15 cellular contexts compared by ENCODE assay signal in genomic region chr14:103026196-103026595, GRCh38. TPM values are rescaled to one million over a fixed set of nuclear protein-coding genes. Genes with fewer than 3 reads are reported as not detected.
A peak's percentile ranks its signal among the peaks of the same experiment; 100 is the strongest.
DNase-seq lines count a peak whose midpoint lies in the region; FAIRE-seq and TF ChIP-seq lines count a peak whose summit lies in the region.
"Not testable (repeated sequence)": the region's sequence is repeated elsewhere in the genome, so short reads cannot be mapped to it uniquely, and the experiment has no call there.
"Had no signal": no experiment of that assay in that cellular context is flagged by ENCODE, and none has a peak within 500 bp of the region (broad histone marks: within the 10 kb centered on the region; RNA-seq: fewer than 3 reads in every experiment).

No MANE protein-coding gene starts in this region.

- H2AFZ ChIP-seq in PC-9 = peak overlapping the region; percentile 13; the same call in 1 of the 2 replicates
- not testable (repeated sequence) for H2AFZ ChIP-seq in astrocyte (ENCODE audit: low read depth, low read length); mammary epithelial cell (ENCODE audit: low read depth, low read length)

- H3K27me3 Mint-ChIP-seq in astrocyte (ENCODE audit: low read depth, unreplicated experiment); type B pancreatic cell: not testable (repeated sequence)

- peaks cover 70% of the 10 kb centered on the region for H3F3A ChIP-seq in PC-9 (ENCODE audit: insufficient read depth, low read depth)

- H3K4me2 ChIP-seq in PC-9 (peak overlapping the region; percentile 66), astrocyte (ENCODE audit: low read length) (peak overlapping the region; percentile 38)
- not testable (repeated sequence) for H3K4me2 ChIP-seq in mammary epithelial cell (ENCODE audit: insufficient read depth, low read depth, low read length)

- H3K27ac ChIP-seq in PC-9 = peak overlapping the region; percentile 89
- H3K27ac ChIP-seq in astrocyte (ENCODE audit: low read depth, low read length); mammary epithelial cell (ENCODE audit: insufficient read depth, low read depth, low read length): not testable (repeated sequence)
- peak overlapping the region; percentile 35 to 64 (median 48) for H3K27ac ChIP-seq in esophagus squamous epithelium

- H3K9me3 ChIP-seq in PC-9 (ENCODE audit: insufficient read depth, low read depth); astrocyte (ENCODE audit: insufficient read depth, low read depth, low read length); mammary epithelial cell (replicated peaks; ENCODE audit: insufficient read depth, low read length); esophagus squamous epithelium: not testable (repeated sequence)

- peak overlapping the region; percentile 30; the same call in 1 of the 2 replicates for H3K4me3 ChIP-seq in PC-9
- H3K4me3 ChIP-seq in astrocyte (ENCODE audit: insufficient read depth, low read depth, low read length); mammary epithelial cell (replicated peaks in 1 of 3; ENCODE audit: insufficient read depth in 1 of 3, low read depth in 2 of 3, low read length in 3 of 3); epithelial cell of esophagus (ENCODE audit: low read length); esophagus squamous epithelium: not testable (repeated sequence)

- not testable (repeated sequence) for H3K27me3 ChIP-seq in PC-9 (ENCODE audit: insufficient read depth, low read depth); astrocyte (ENCODE audit: insufficient read depth, low read length); mammary epithelial cell (ENCODE audit: insufficient read depth, low read length); esophagus squamous epithelium

- 87% methylated on average over 6 of the region's 6 CpGs for WGBS in mammary epithelial cell (ENCODE audit: low coverage, missing lambda C conversion rate)
- whole genome bisulfite sequencing in esophagus squamous epithelium, 2 donors = 62 to 81% methylated on average over 6 of the region's 6 CpGs

- not testable (repeated sequence) for BruUV-seq in PC-9 (replicated peaks; lab: Mats Ljungman, UMichigan); mammary epithelial cell (replicated peaks; lab: Mats Ljungman, UMichigan)

- not testable (repeated sequence) for H3K9ac ChIP-seq in astrocyte (ENCODE audit: low read length); mammary epithelial cell (ENCODE audit: insufficient read depth, low read length)

- H3K79me2 ChIP-seq in PC-9 (ENCODE audit: low read depth) = peaks cover 93% of the 10 kb centered on the region
- peaks cover 92% of the 10 kb centered on the region for H3K79me2 ChIP-seq in astrocyte (ENCODE audit: insufficient read depth, low read length)
- peaks cover 94% of the 10 kb centered on the region for H3K79me2 ChIP-seq in mammary epithelial cell (ENCODE audit: insufficient read depth, low read length)

- CTCF ChIA-PET in PC-9 (lab: Charles Lee) = interaction anchor here (0.6 kb wide), 1 partner anchor 30 kb away, joined by 4 read pairs; no protein-coding TSS in a partner anchor
- CTCF ChIA-PET in mammary epithelial cell (lab: Charles Lee; ENCODE audit: low non-redundant PET) = not testable (repeated sequence)

- peaks cover 41% of the 10 kb centered on the region for H3K4me1 Mint-ChIP-seq in astrocyte (ENCODE audit: low read depth, unreplicated experiment)
- H3K4me1 Mint-ChIP-seq in type B pancreatic cell (ENCODE audit: unreplicated experiment) = peaks cover 31% of the 10 kb centered on the region

- not testable (repeated sequence) for H3K27ac Mint-ChIP-seq in astrocyte (ENCODE audit: unreplicated experiment)
- peak overlapping the region; percentile 78 for H3K27ac Mint-ChIP-seq in type B pancreatic cell

- not testable (repeated sequence) for H3K9me2 ChIP-seq in PC-9 (ENCODE audit: insufficient read depth)

- not testable (repeated sequence) for H3K36me3 Mint-ChIP-seq in astrocyte (ENCODE audit: low read depth, unreplicated experiment)
- H3K36me3 Mint-ChIP-seq in type B pancreatic cell = peaks cover 11% of the 10 kb centered on the region

- TF ChIP-seq CTCF in PC-9 (conservative IDR thresholded peaks at IDR 0.05); astrocyte (IDR thresholded peaks at IDR 0.05; ENCODE audit: insufficient read depth, low read depth, low read length); mammary epithelial cell (conservative IDR thresholded peaks at IDR 0.05 in 1 of 2, IDR thresholded peaks at IDR 0.05 in 1 of 2; ENCODE audit: extremely low read depth in 1 of 2, insufficient read depth in 1 of 2, low read depth in 1 of 2, low read length in 2 of 2); epithelial cell of esophagus (IDR thresholded peaks at IDR 0.05; ENCODE audit: insufficient read depth, low read depth, low read length, missing control alignments); esophagus squamous epithelium (IDR thresholded peaks at IDR 0.05); type B pancreatic cell (conservative IDR thresholded peaks at IDR 0.05): not testable (repeated sequence)

- H3K4me3 Mint-ChIP-seq in astrocyte (ENCODE audit: unreplicated experiment); type B pancreatic cell: not testable (repeated sequence)

- not testable (repeated sequence) for H3K36me3 ChIP-seq in PC-9 (ENCODE audit: low read depth); astrocyte (ENCODE audit: insufficient read depth, low read length); mammary epithelial cell (ENCODE audit: insufficient read depth, low read length); esophagus squamous epithelium

- POLR2A ChIA-PET in PC-9 (lab: Charles Lee; ENCODE audit: unreplicated experiment) = interaction anchor here (0.6 to 0.7 kb wide), 3 partner anchors 225 to 595 kb away, joined by 3 to 6 read pairs (median 5); no protein-coding TSS in a partner anchor

- dilution Hi-C loops in mammary epithelial cell (cut with HindIII; ENCODE audit: low sequenced_read_pairs) = not testable (repeated sequence)

- H3K9me3 Mint-ChIP-seq in astrocyte (ENCODE audit: unreplicated experiment); type B pancreatic cell: not testable (repeated sequence)

- in situ Hi-C loops in mammary epithelial cell (cut with MboI; ENCODE audit: low sequenced_read_pairs in 2 of 2) = not testable (repeated sequence)

- peaks cover 75% of the 10 kb centered on the region for H3K4me1 ChIP-seq in PC-9 (replicated peaks; ENCODE audit: insufficient read depth)
- peaks cover 34% of the 10 kb centered on the region for H3K4me1 ChIP-seq in astrocyte (ENCODE audit: insufficient read depth, low read length)
- H3K4me1 ChIP-seq in mammary epithelial cell (ENCODE audit: insufficient read depth, low read length) = peaks cover 14% of the 10 kb centered on the region
- H3K4me1 ChIP-seq in esophagus squamous epithelium = peaks cover 6 to 98% (median 31%) of the 10 kb centered on the region in 3 donors

- H4K20me1 ChIP-seq in PC-9 (ENCODE audit: insufficient read depth) (peaks cover 11% of the 10 kb centered on the region; the same call in 1 of the 2 replicates), astrocyte (ENCODE audit: insufficient read depth, low read length) (peaks cover 79% of the 10 kb centered on the region)
- not testable (repeated sequence) for H4K20me1 ChIP-seq in mammary epithelial cell (ENCODE audit: insufficient read depth, low read length)

- TF ChIP-seq POLR2A in esophagus squamous epithelium (IDR thresholded peaks at IDR 0.05) = not testable (repeated sequence)

- intact Hi-C loops in PC-9 (cut with micrococcal nuclease; ENCODE audit: unreplicated experiment) = loop anchor here (1.0 to 2.0 kb wide), 3 partner anchors 15 to 41 kb away; partner anchors contain the start of gene CDC42BPB
- intact Hi-C loops in mammary epithelial cell (cut with micrococcal nuclease); esophagus squamous epithelium (cut with DNase I); posterior vena cava (cut with DNase I): not testable (repeated sequence)

- not testable (repeated sequence) for FAIRE-seq in astrocyte (lab: Jason Lieb, UNC)

- DNase-seq in PC-9 (peak; percentile 79 to 98), mammary epithelial cell (peak; percentile 56), epithelial cell of esophagus (ENCODE audit: low read depth) (peak; percentile 85), posterior vena cava (ENCODE audit: low spot score) (peak; percentile 14)
- not testable (repeated sequence) for DNase-seq in astrocyte (ENCODE audit: low read depth); esophagus squamous epithelium (lab: John Stamatoyannopoulos, UW); type B pancreatic cell (ENCODE audit: extremely low spot score, unreplicated experiment)

RNA-seq across cellular contexts. Expression of gene CDC42BPB, which starts 31.2 kb away (rescaled TPM):
- total RNA-seq in PC-9 (2021) (203 and 209 TPM in 2 replicates), astrocyte (116 and 119 TPM in 2 replicates), mammary epithelial cell (10 to 100 TPM; 73.5 to 82.5 TPM), esophagus squamous epithelium (10 to 100 TPM; 43.7 to 98.2 (median 81.2) TPM), posterior vena cava (10 to 100 TPM; 81.1 to 89.3 TPM), type B pancreatic cell (ENCODE audit: low replicate concordance) (83.6 and 88.6 TPM in 2 replicates)
- 52.4 TPM for polyA plus RNA-seq in mammary epithelial cell
- polyA minus RNA-seq in mammary epithelial cell = 196 TPM

RNA-seq across cellular contexts. Expression of gene LBHD2, which starts 57.8 kb away (rescaled TPM):
- total RNA-seq in PC-9 (2021) (0.52 and 0.78 TPM in 2 replicates), astrocyte (not detected in 2 replicates), mammary epithelial cell (not detected), esophagus squamous epithelium (1 to 10 TPM in 1 of 4 donors, not detected in 3; 1.1 TPM), posterior vena cava (not detected), type B pancreatic cell (ENCODE audit: low replicate concordance) (not detected in 2 replicates)
- polyA plus RNA-seq in mammary epithelial cell = not detected
- polyA minus RNA-seq in mammary epithelial cell = not detected
- total RNA-seq: CD4-positive, alpha-beta T cell; CD8-positive, alpha-beta memory T cell; GM12878; GM23248; H1; H7 had no signal
- polyA plus RNA-seq: A549; CD14-positive monocyte; CD8-positive, alpha-beta memory T cell; GM12878; GM23248; H1 had no signal
